ENCODE assay signal across 9 cellular contexts in the genomic region with DNA sequence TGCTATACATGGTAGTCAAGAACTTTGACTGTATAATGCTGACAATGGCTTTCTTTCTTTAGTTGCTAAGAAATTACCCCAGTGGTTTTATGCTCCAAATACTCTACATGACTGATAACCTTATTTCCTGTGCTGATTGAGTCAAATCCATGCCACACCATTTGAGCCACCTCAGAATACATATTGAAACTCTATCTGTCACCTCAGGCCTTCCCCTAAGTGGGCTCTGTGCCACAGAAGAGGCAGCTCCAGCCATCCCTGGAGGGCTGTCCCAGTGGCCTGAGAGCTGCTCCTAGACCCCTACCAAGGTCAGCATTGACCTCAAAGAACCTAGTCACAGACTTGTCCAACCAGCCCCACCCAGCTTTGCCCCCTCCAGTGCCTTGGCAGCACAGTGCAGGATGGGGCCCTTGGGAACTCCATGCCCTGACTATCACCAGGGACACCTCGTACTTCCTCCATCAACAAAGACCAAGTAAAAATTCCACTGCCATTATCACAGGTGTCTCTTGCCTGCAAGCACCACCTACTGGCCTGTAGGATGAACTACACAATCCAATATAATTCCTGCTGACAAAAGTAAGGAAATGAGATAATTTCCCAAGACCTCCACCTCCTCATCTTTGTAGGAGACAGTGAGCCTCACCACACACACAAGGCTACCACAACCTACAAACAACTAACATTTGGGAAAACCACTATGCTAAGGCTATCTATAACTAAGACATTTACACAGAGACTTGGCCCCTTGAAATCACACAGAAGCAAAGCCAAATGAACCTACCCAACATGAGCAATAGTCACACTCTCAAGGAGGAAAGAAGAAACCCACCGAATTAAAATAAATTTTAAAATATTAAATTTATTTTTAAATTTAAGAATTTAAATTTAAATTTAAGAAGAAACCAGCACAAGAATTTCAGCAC.
DNase-seq lines count a peak whose midpoint lies in the region; ATAC-seq and TF ChIP-seq lines count a peak whose summit lies in the region.
"Had no signal": no experiment of that assay in that cellular context is flagged by ENCODE, and none has a peak within 500 bp of the region (broad histone marks: within the 10 kb centered on the region; RNA-seq: fewer than 3 reads in every experiment).

No MANE protein-coding gene starts in this region.

- intact Hi-C loops in naive thymus-derived CD4-positive, alpha-beta T cell (cut with micrococcal nuclease) = loop anchor here in 1 of 2 donors (1.0 kb wide), 1 partner anchor 615 kb away; no protein-coding TSS in a partner anchor

- H3K4me3 ChIP-seq in fibroblast of lung (replicated peaks in 1 of 4; ENCODE audit: control extremely low read depth in 1 of 4, insufficient read depth in 1 of 4, low read depth in 3 of 4, low read length in 4 of 4) = no peak overlapping the region
- H3K4me3 ChIP-seq in naive thymus-derived CD4-positive, alpha-beta T cell (ENCODE audit: low read length) = no peak overlapping the region
- H3K4me3 ChIP-seq: thoracic aorta had no signal

- H3K27me3 ChIP-seq in fibroblast of lung (ENCODE audit: control insufficient read depth, insufficient read depth, low read length) = no peaks in the 10 kb centered on the region
- H3K27me3 ChIP-seq in naive thymus-derived CD4-positive, alpha-beta T cell (ENCODE audit: control insufficient read depth in 2 of 2, insufficient read depth in 2 of 2, low read length in 2 of 2) = no peaks in the 10 kb centered on the region

- CTCF ChIA-PET in naive thymus-derived CD4-positive, alpha-beta T cell (lab: Charles Lee) = no interaction called here

- no peaks in the 10 kb centered on the region for H4K20me1 ChIP-seq in fibroblast of lung (ENCODE audit: control insufficient read depth, extremely low read depth, insufficient read depth, low read length)

- peak; percentile 65 to 73 for TF ChIP-seq CTCF in fibroblast of lung (conservative IDR thresholded peaks at IDR 0.05 in 1 of 2, IDR thresholded peaks at IDR 0.05 in 1 of 2; ENCODE audit: low read depth in 1 of 2, low read length in 2 of 2)

- H3K9ac ChIP-seq in fibroblast of lung (ENCODE audit: insufficient read depth, low read length) = no peak overlapping the region

- no peaks in the 10 kb centered on the region for H3K4me1 ChIP-seq in fibroblast of lung (ENCODE audit: control insufficient read depth, extremely low read depth, insufficient read depth, low read length)
- no peaks in the 10 kb centered on the region for H3K4me1 ChIP-seq in naive thymus-derived CD4-positive, alpha-beta T cell (ENCODE audit: control insufficient read depth in 2 of 2, insufficient read depth in 2 of 2, low read length in 2 of 2)

- H3K4me1 Mint-ChIP-seq in naive thymus-derived CD4-positive, alpha-beta T cell = no peaks in the 10 kb centered on the region

- H2AFZ ChIP-seq in fibroblast of lung (ENCODE audit: low read length) = no peak overlapping the region

- no peaks in the 10 kb centered on the region for H3K79me2 ChIP-seq in fibroblast of lung (ENCODE audit: control insufficient read depth, insufficient read depth, low read length)

- no peak overlapping the region for H3K4me3 Mint-ChIP-seq in naive thymus-derived CD4-positive, alpha-beta T cell

- H3K9me3 Mint-ChIP-seq in naive thymus-derived CD4-positive, alpha-beta T cell = peaks cover 5 to 42% (median 20%) of the 10 kb centered on the region in 11 donors

- H3K36me3 Mint-ChIP-seq in naive thymus-derived CD4-positive, alpha-beta T cell = peaks cover 0 to 9% (median 3%) of the 10 kb centered on the region in 5 donors

- no peaks in the 10 kb centered on the region for H3K9me3 ChIP-seq in fibroblast of lung (ENCODE audit: control insufficient read depth, insufficient read depth, low read depth, low read length)
- peaks cover 0 to 13% (median 0%) of the 10 kb centered on the region in 3 experiments for H3K9me3 ChIP-seq in naive thymus-derived CD4-positive, alpha-beta T cell (ENCODE audit: control insufficient read depth in 2 of 3, low read length in 3 of 3)

- DNase-seq in AG08396 (ENCODE audit: low spot score) (peak; percentile 10), NOMO-1 treated with dmso at 0.1 percent for 144 hours (lab: John Stamatoyannopoulos, UW; ENCODE audit: unreplicated experiment) (peak; percentile 6), fibroblast of lung (ENCODE audit: low read depth in 2 of 2) (peak; percentile 19 to 22), DMS153 treated with DMSO at 0.1 percent for 48 hours (lab: John Stamatoyannopoulos, UW; ENCODE audit: unreplicated experiment) (no peak), NCI-H128 (lab: John Stamatoyannopoulos, UW; ENCODE audit: unreplicated experiment) (no peak)
- DNase-seq in naive thymus-derived CD4-positive, alpha-beta T cell = no peak

- no peak overlapping the region for H3K4me2 ChIP-seq in fibroblast of lung (ENCODE audit: extremely low read depth, insufficient read depth, low read length)

- H3K27ac Mint-ChIP-seq in naive thymus-derived CD4-positive, alpha-beta T cell = no peak overlapping the region

- ATAC-seq in GM18519 (IDR thresholded peaks at IDR 0.05; ENCODE audit: low FRiP score, unreplicated experiment) (peak; percentile 62), HG02884 (IDR thresholded peaks at IDR 0.05; ENCODE audit: unreplicated experiment) (peak; percentile 58)
- no peak for ATAC-seq in naive thymus-derived CD4-positive, alpha-beta T cell

- H3K36me3 ChIP-seq in fibroblast of lung (ENCODE audit: control insufficient read depth, insufficient read depth, low read length) = no peaks in the 10 kb centered on the region
- no peaks in the 10 kb centered on the region for H3K36me3 ChIP-seq in naive thymus-derived CD4-positive, alpha-beta T cell (ENCODE audit: control insufficient read depth in 2 of 3, insufficient read depth in 3 of 3, low read length in 3 of 3)
- H3K36me3 ChIP-seq: thoracic aorta had no signal

- POLR2A ChIA-PET in naive thymus-derived CD4-positive, alpha-beta T cell (lab: Charles Lee) = no interaction called here

- H3K27ac ChIP-seq in fibroblast of lung (ENCODE audit: insufficient read depth, low read length) = no peak overlapping the region
- no peak overlapping the region for H3K27ac ChIP-seq in naive thymus-derived CD4-positive, alpha-beta T cell (ENCODE audit: low read depth, low read length)
- H3K27ac ChIP-seq: thoracic aorta had no signal

- peaks cover 0 to 4% (median 0%) of the 10 kb centered on the region in 5 donors for H3K27me3 Mint-ChIP-seq in naive thymus-derived CD4-positive, alpha-beta T cell

Comparison
In these comparisons a context has a peak if more than half of its experiments do, and no peak if none do; other contexts are left out.
1. DNase-seq: peak in AG08396 (single experiment), NOMO-1 treated with dmso at 0.1 percent for 144 hours (single experiment) and fibroblast of lung (2 of 2); none in naive thymus-derived CD4-positive, alpha-beta T cell (0 of 9), DMS153 treated with DMSO at 0.1 percent for 48 hours (single experiment) and NCI-H128 (single experiment).